8 cellular contexts compared by ENCODE assay signal in genomic region chr6:31158140-31158862, GRCh38. TPM values are rescaled to one million over a fixed set of nuclear protein-coding genes. Genes with fewer than 3 reads are reported as not detected.
DNase-seq lines count a peak whose midpoint lies in the region; ATAC-seq, FAIRE-seq and TF ChIP-seq lines count a peak whose summit lies in the region.

Gene TCF19, plus strand, starts transcription at chr6:31158589. Its CDS starts 881 bp downstream, at chr6:31159470.

- peak within 1 kb of the TSS; percentile 97 for H3K4me3 Mint-ChIP-seq in CD4-positive, alpha-beta T cell
- peak within 1 kb of the TSS; percentile 84 for H3K4me3 Mint-ChIP-seq in dendritic cell treated with granulocyte-macrophage colony-stimulating factor and Interleukin-4, amounts not matched to agents 40 ng/mL and 50 ng/mL, for 4 days

- 2% methylated on average over 58 of the region's 65 CpGs for WGBS in HepG2 (ENCODE audit: low lambda C conversion rate)

- ATAC-seq in CD4-positive, alpha-beta T cell (ENCODE audit: poor library complexity) = peak; percentile 90
- ATAC-seq in GM19452 (IDR thresholded peaks at IDR 0.05; ENCODE audit: unreplicated experiment) (peak; percentile 81), HG03575 (IDR thresholded peaks at IDR 0.05; ENCODE audit: extremely low read depth, insufficient number of reproducible peaks, low FRiP score, unreplicated experiment) (peak; percentile 63), HepG2 (peak; percentile 94)

- FAIRE-seq in HepG2 (lab: Jason Lieb, UNC) = peak; percentile 93

- no peak for TF ChIP-seq CTCF in CD4-positive, alpha-beta T cell (IDR thresholded peaks at IDR 0.05)
- no peak for TF ChIP-seq CTCF in HepG2 (CRISPR knock-in tag; IDR thresholded peaks at IDR 0.05)

- peaks cover 4 to 25% of the 10 kb centered on the region in 2 experiments for H3K36me3 ChIP-seq in HepG2 (replicated peaks in 1 of 2; ENCODE audit: control insufficient read depth in 1 of 2, insufficient read depth in 2 of 2, low read length in 2 of 2)

- peaks cover 33% of the 10 kb centered on the region for H3K4me1 Mint-ChIP-seq in CD4-positive, alpha-beta T cell (ENCODE audit: low read depth)
- H3K4me1 Mint-ChIP-seq in dendritic cell treated with granulocyte-macrophage colony-stimulating factor and Interleukin-4, amounts not matched to agents 40 ng/mL and 50 ng/mL, for 4 days (ENCODE audit: low read depth) = peaks cover 26% of the 10 kb centered on the region

- CTCF ChIA-PET in CD4-positive, alpha-beta T cell (lab: Charles Lee) = interaction anchor here (1.1 to 1.3 kb wide), 3 partner anchors 17 to 614 kb away, joined by 3 to 4 read pairs (median 4); no protein-coding TSS in a partner anchor
- CTCF ChIA-PET in HepG2 (lab: Yijun Ruan, JAX; ENCODE audit: low intra/inter-chr PET ratio, low total read pairs) = no interaction called here

- H3K27ac Mint-ChIP-seq in CD4-positive, alpha-beta T cell = peak within 1 kb of the TSS; percentile 77
- peak within 1 kb of the TSS; percentile 77 for H3K27ac Mint-ChIP-seq in dendritic cell treated with granulocyte-macrophage colony-stimulating factor and Interleukin-4, amounts not matched to agents 40 ng/mL and 50 ng/mL, for 4 days

- POLR2A ChIA-PET in CD4-positive, alpha-beta T cell (lab: Charles Lee) = interaction anchor here (0.6 to 2.2 kb wide), 13 partner anchors 12 to 587 kb away, joined by 3 to 16 read pairs (median 3); partner anchors contain the start of genes ABCF1 and HLA-C
- POLR2A ChIA-PET in HepG2 (lab: Yijun Ruan, JAX) = interaction anchor here (0.8 to 1.4 kb wide), 4 partner anchors 10 to 37 kb away, joined by 3 to 5 read pairs (median 3); no protein-coding TSS in a partner anchor

- H3K4me1 ChIP-seq in HepG2 (ENCODE audit: insufficient read depth, low read length) = peaks cover 30% of the 10 kb centered on the region

- no peaks in the 10 kb centered on the region for H4K20me1 ChIP-seq in HepG2 (ENCODE audit: insufficient read depth, low read length)

- H3K9me3 ChIP-seq in CD4-positive, alpha-beta T cell (ENCODE audit: control insufficient read depth, low read length) = no peaks in the 10 kb centered on the region
- no peaks in the 10 kb centered on the region for H3K9me3 ChIP-seq in HepG2 (ENCODE audit: low read length)

- peak within 1 kb of the TSS; percentile 35 for H2AFZ ChIP-seq in HepG2 (ENCODE audit: low read length)

- no peaks in the 10 kb centered on the region for H3K9me3 Mint-ChIP-seq in CD4-positive, alpha-beta T cell
- no peaks in the 10 kb centered on the region for H3K9me3 Mint-ChIP-seq in dendritic cell treated with granulocyte-macrophage colony-stimulating factor and Interleukin-4, amounts not matched to agents 40 ng/mL and 50 ng/mL, for 4 days

- H3K36me3 Mint-ChIP-seq in CD4-positive, alpha-beta T cell (ENCODE audit: low read depth) = peaks cover 17% of the 10 kb centered on the region
- H3K36me3 Mint-ChIP-seq in dendritic cell treated with granulocyte-macrophage colony-stimulating factor and Interleukin-4, amounts not matched to agents 40 ng/mL and 50 ng/mL, for 4 days (ENCODE audit: low read depth) = peaks cover 15% of the 10 kb centered on the region

- no TSS peak for BruUV-seq in HepG2 (replicated peaks; lab: Mats Ljungman, UMichigan)

- DNase-seq in CD4-positive, alpha-beta T cell = peak; percentile 98 to 99 (median 99)
- DNase-seq in NCI-H82 (lab: John Stamatoyannopoulos, UW) = peak; percentile 99
- peak; percentile 99 for DNase-seq in activated CD4-positive, alpha-beta T cell treated with anti-CD3 and anti-CD28 coated beads, Interleukin-2, amount 50 U/mL, for 4 hours
- peak; percentile 99 for DNase-seq in HepG2 (ENCODE audit: low spot score)
- DNase-seq in stimulated activated CD4-positive, alpha-beta T cell treated with anti-CD3 and anti-CD28 coated beads, Interleukin-2, amount 100 ng/mL, for 48 hours = peak; percentile 98

- peak within 1 kb of the TSS; percentile 76 to 90 (median 87) for H3K4me3 ChIP-seq in HepG2 (replicated peaks in 1 of 3; ENCODE audit: insufficient read depth in 1 of 3, low read depth in 2 of 3, low read length in 3 of 3)

- peak within 1 kb of the TSS; percentile 99 for H3K4me2 ChIP-seq in HepG2 (ENCODE audit: low read depth, low read length)

- H3K27me3 Mint-ChIP-seq in CD4-positive, alpha-beta T cell = no peaks in the 10 kb centered on the region
- no peaks in the 10 kb centered on the region for H3K27me3 Mint-ChIP-seq in dendritic cell treated with granulocyte-macrophage colony-stimulating factor and Interleukin-4, amounts not matched to agents 40 ng/mL and 50 ng/mL, for 4 days

- H3K9ac ChIP-seq in HepG2 (ENCODE audit: insufficient read depth, low read depth, low read length) = peak within 1 kb of the TSS; percentile 80

- TF ChIP-seq RAD21 in HepG2 (CRISPR knock-in tag; IDR thresholded peaks at IDR 0.05) = no peak

- intact Hi-C loops in CD4-positive, alpha-beta T cell (cut with DNase I, micrococcal nuclease) = loop anchor here (5.0 to 10.0 kb wide), 2 partner anchors 39 to 816 kb away; partner anchors contain the start of gene DXO (in 1 of the 2)
- intact Hi-C loops in dendritic cell treated with granulocyte-macrophage colony-stimulating factor and Interleukin-4, amounts not matched to agents 40 ng/mL and 50 ng/mL, for 4 days (cut with micrococcal nuclease) = no loop called here
- intact Hi-C loops in HepG2 (cut with micrococcal nuclease; ENCODE audit: unreplicated experiment) = loop anchor here (1.0 to 2.0 kb wide), 2 partner anchors 28 to 34 kb away; no protein-coding TSS in a partner anchor

- no peaks in the 10 kb centered on the region for H3K79me2 ChIP-seq in HepG2 (ENCODE audit: insufficient read depth, low read length)

- peak within 1 kb of the TSS; percentile 38 for H3K27ac ChIP-seq in CD4-positive, alpha-beta T cell (ENCODE audit: low read depth, low read length)
- H3K27ac ChIP-seq in HepG2 (ENCODE audit: extremely low read length, insufficient read depth, low read length) = peak within 1 kb of the TSS; percentile 66

- no peaks in the 10 kb centered on the region for H3K27me3 ChIP-seq in CD4-positive, alpha-beta T cell (ENCODE audit: control insufficient read depth, insufficient read depth, low read length)
- H3K27me3 ChIP-seq in HepG2 (ENCODE audit: control insufficient read depth in 1 of 2, insufficient read depth in 2 of 2, low read length in 2 of 2) = no peaks in the 10 kb centered on the region

- peak in 1 of 2 experiments; percentile 58; a peak in 1 of 4 replicates for TF ChIP-seq POLR2A in HepG2 (IDR thresholded peaks at IDR 0.05; ENCODE audit: insufficient read depth in 1 of 2, low read depth in 2 of 2, low read length in 2 of 2)

- in situ Hi-C loops in HepG2 (cut with HindIII; ENCODE audit: extremely low pct_ligation_motif_present, low pct_unique_long_range_greater_than_20kb) = no loop called here

- TF ChIP-seq EP300 in HepG2 (IDR thresholded peaks at IDR 0.05; ENCODE audit: low read depth in 2 of 2, low read length in 2 of 2) = no peak
- TF ChIP-seq EP300 in HepG2 (CRISPR knock-in tag; IDR thresholded peaks at IDR 0.05; ENCODE audit: borderline replicate concordance) = no peak

TF ChIP-seq in HepG2, 621 proteins besides CTCF, POLR2A, EP300 and RAD21 (continues in another document):
- no peak for TF ChIP-seq RNF219 (CRISPR knock-in tag; IDR thresholded peaks at IDR 0.05)

RNA-seq across cellular contexts. Expression of gene TCF19, which starts in this region (rescaled TPM):
- 1 to 10 TPM; 3.3 to 4.1 TPM for total RNA-seq in CD4-positive, alpha-beta T cell
- 20.5 and 22.2 TPM in 2 replicates for total RNA-seq in HepG2 (2016; rRNA removed; fragmentation: Illumina TruSeq; extraction: Trizol)
- total RNA-seq in HepG2 (2016; cell fraction: cytosol; rRNA removed; fragmentation: Illumina TruSeq; extraction: Trizol; ENCODE audit: low read depth) = 8.5 and 9.7 TPM in 2 replicates
- 17.5 and 22.8 TPM in 2 replicates for total RNA-seq in HepG2 (2016; cell fraction: insoluble cytoplasmic fraction; rRNA removed; fragmentation: Illumina TruSeq; extraction: Trizol)
- total RNA-seq in HepG2 (2016; cell fraction: membrane; rRNA removed; fragmentation: Illumina TruSeq; extraction: Trizol) = 25.7 and 29.6 TPM in 2 replicates
- 13.6 and 14.7 TPM in 2 replicates for total RNA-seq in HepG2 (2016; cell fraction: nucleus; rRNA removed; fragmentation: Illumina TruSeq; extraction: Trizol)
- 4.2 and 4.9 TPM in 2 replicates for polyA plus RNA-seq in HepG2 (2011; rRNA removed)
- 3.5 and 5.9 TPM in 2 replicates for polyA plus RNA-seq in HepG2 (2011; cell fraction: cytosol; rRNA removed)
- polyA plus RNA-seq in HepG2 (2011; cell fraction: nucleus; rRNA removed) = 10.1 and 12.2 TPM in 2 replicates
- polyA plus RNA-seq in HepG2 (2012) = 2.8 and 4.9 TPM in 2 replicates
- polyA plus RNA-seq in HepG2 (2016; cell fraction: cytosol; fragmentation: Illumina TruSeq; extraction: Trizol; ENCODE audit: low read depth) = 7.5 and 9.1 TPM in 2 replicates
- 15.0 and 17.9 TPM in 2 replicates for polyA plus RNA-seq in HepG2 (2016; cell fraction: insoluble cytoplasmic fraction; fragmentation: Illumina TruSeq; extraction: Trizol; ENCODE audit: low read depth)
- polyA plus RNA-seq in HepG2 (2016; cell fraction: membrane; fragmentation: Illumina TruSeq; extraction: Trizol; ENCODE audit: low read depth) = 19.5 and 20.5 TPM in 2 replicates
- polyA plus RNA-seq in HepG2 (2016; cell fraction: nucleus; fragmentation: Illumina TruSeq; extraction: Trizol; ENCODE audit: insufficient read depth, low read depth) = 26.3 and 27.2 TPM in 2 replicates
- 7.4 and 26.1 TPM in 2 replicates for polyA minus RNA-seq in HepG2 (2011; rRNA and poly(A)+ RNA removed; ENCODE audit: low replicate concordance)
- polyA minus RNA-seq in HepG2 (2011; cell fraction: cytosol; rRNA and poly(A)+ RNA removed) = 2.7 and 3.3 TPM in 2 replicates
- polyA minus RNA-seq in HepG2 (2011; cell fraction: nucleus; rRNA and poly(A)+ RNA removed) = 2.6 and 3.5 TPM in 2 replicates

Comparison
In these comparisons a context has a peak if more than half of its experiments do, and no peak if none do; other contexts are left out.
1. Peak in every context shown above with its lines: DNase-seq, ATAC-seq, H3K4me3 ChIP-seq and H3K27ac ChIP-seq.